In the genomic region with DNA sequence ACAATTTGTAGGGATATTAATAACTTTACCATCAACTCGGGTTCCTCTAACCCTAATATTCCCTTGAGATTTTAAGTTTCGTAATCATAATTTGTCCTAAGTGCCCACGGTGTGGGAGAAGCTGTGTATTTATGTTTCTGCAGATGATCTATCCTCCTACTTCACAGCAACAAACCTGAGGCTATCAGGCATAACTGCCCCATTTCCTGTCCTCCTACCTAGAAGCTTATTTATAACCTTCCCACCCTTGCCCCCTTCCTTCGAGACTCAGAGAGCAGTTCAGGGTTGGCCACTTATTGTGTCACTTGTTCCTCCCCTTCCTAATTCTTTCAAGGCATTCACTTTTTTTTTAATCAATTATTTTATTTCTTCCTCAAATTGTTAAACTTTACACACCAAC, we compare ENCODE assay signal across 18 cellular contexts. TPM values are rescaled to one million over a fixed set of nuclear protein-coding genes. Genes with fewer than 3 reads are reported as not detected.
DNase-seq lines count a peak whose midpoint lies in the region; ATAC-seq, FAIRE-seq and TF ChIP-seq lines count a peak whose summit lies in the region.
"Had no signal": no experiment of that assay in that cellular context is flagged by ENCODE, and none has a peak within 500 bp of the region (broad histone marks: within the 10 kb centered on the region; RNA-seq: fewer than 3 reads in every experiment).

No MANE protein-coding gene starts in this region.

- peaks cover 18% of the 10 kb centered on the region for H3K4me1 ChIP-seq in left ventricle myocardium inferior

- intact Hi-C loops in left ventricle myocardium inferior (cut with micrococcal nuclease), result no loop called here

- TF ChIP-seq POLR2A in GM12891 (IDR thresholded peaks at IDR 0.05; ENCODE audit: low read depth, low read length) (no peak), NB4 (IDR thresholded peaks at IDR 0.05; ENCODE audit: extremely low read depth, insufficient read length) (no peak)

- ATAC-seq in GM19452 (IDR thresholded peaks at IDR 0.05; ENCODE audit: unreplicated experiment) (peak; percentile 33), HG02884 (IDR thresholded peaks at IDR 0.05; ENCODE audit: unreplicated experiment) (peak; percentile 36)

- DNase-seq in GM12891 (ENCODE audit: insufficient read length, low spot score) (no peak), NB4 (ENCODE audit: low read depth) (peak; percentile 82), putamen (ENCODE audit: low spot score) (no peak), NCI-H1048 (lab: John Stamatoyannopoulos, UW) (no peak), left ventricle myocardium inferior (no peak)
- DNase-seq in stimulated activated CD4-positive, alpha-beta T cell treated with anti-CD3 and anti-CD28 coated beads, Interleukin-4, amount 100 ng/mL, for 4 hours, result no peak
- DNase-seq: activated CD4-positive, alpha-beta T cell treated with anti-CD3 and anti-CD28 coated beads for 1 hour; activated naive CD4-positive, alpha-beta T cell treated with Interleukin-2 at 50 U/mL for 16 hours; NCI-H146; NCI-H2227 treated with DMSO at 0.1 percent for 48 hours; SHP77 treated with DMSO at 0.1 percent for 48 hours had no signal

- no peak overlapping the region for H3K4me3 ChIP-seq in NB4 (ENCODE audit: low read depth, low read length)
- no peak overlapping the region for H3K4me3 ChIP-seq in left ventricle myocardium inferior

- H3K27me3 ChIP-seq in left ventricle myocardium inferior (ENCODE audit: low read depth), result no peaks in the 10 kb centered on the region

- H3K9me3 ChIP-seq in left ventricle myocardium inferior (replicated peaks), result no peaks in the 10 kb centered on the region

- TF ChIP-seq CTCF in NB4 (IDR thresholded peaks at IDR 0.05; ENCODE audit: low read depth, low read length) (no peak), left ventricle myocardium inferior (IDR thresholded peaks at IDR 0.05; ENCODE audit: borderline replicate concordance) (no peak)

- H3K27ac ChIP-seq in left ventricle myocardium inferior (replicated peaks), result no peak overlapping the region
- H3K27ac ChIP-seq: HL-60 had no signal

- FAIRE-seq in GM12891 (lab: Jason Lieb, UNC), result peak; percentile 92
- FAIRE-seq: astrocyte, colon, endothelial cell of umbilical vein, frontal cortex had no signal

- no peaks in the 10 kb centered on the region for H3K36me3 ChIP-seq in left ventricle myocardium inferior

TF ChIP-seq in GM12891, 5 proteins besides CTCF, POLR2A, EP300 and RAD21:
- 0 out of 2 replicates have a peak, but pooled peaks have one; percentile 6 for TF ChIP-seq SPI1 (IDR thresholded peaks at IDR 0.05; ENCODE audit: low read depth, low read length)
- TF ChIP-seq POU2F2 (IDR thresholded peaks at IDR 0.05; ENCODE audit: low read depth, low read length), result no peak

RNA-seq across cellular contexts. Expression of gene LCP2, which starts 29.6 kb away (rescaled TPM):
- polyA plus RNA-seq in GM12891 (2012; ENCODE audit: low read depth, missing spikeins), result 31.4 TPM
- 3.9 TPM for total RNA-seq in left ventricle myocardium inferior
- total RNA-seq: endothelial cell of umbilical vein had no signal
- polyA plus RNA-seq: endothelial cell of umbilical vein had no signal
